In genomic region chr3:41216422-41216821, GRCh38 we compare ENCODE assay signal across 25 cellular contexts.
"Had no signal": no experiment of that assay in that cellular context is flagged by ENCODE, and none has a peak within 500 bp of the region (broad histone marks: within the 10 kb centered on the region; RNA-seq: fewer than 3 reads in every experiment).

No MANE protein-coding gene starts in this region.

- H3K9me3 ChIP-seq: esophagus muscularis mucosa, gastroesophageal sphincter, left ventricle myocardium inferior, prostate gland, right atrium auricular region, suprapubic skin, thyroid gland had no signal

- H3K4me3 Mint-ChIP-seq: dendritic cell treated with granulocyte-macrophage colony-stimulating factor and Interleukin-4, amounts not matched to agents 40 ng/mL and 50 ng/mL, for 4 days; nephron progenitor cell; type B pancreatic cell had no signal

- H3K4me3 ChIP-seq: esophagus muscularis mucosa, gastroesophageal sphincter, left ventricle myocardium inferior, lung, prostate gland, right atrium auricular region, suprapubic skin, thyroid gland had no signal

- H3K27ac Mint-ChIP-seq: dendritic cell treated with granulocyte-macrophage colony-stimulating factor and Interleukin-4, amounts not matched to agents 40 ng/mL and 50 ng/mL, for 4 days; type B pancreatic cell had no signal

- ATAC-seq: effector memory CD8-positive, alpha-beta T cell; gastroesophageal sphincter; stimulated activated naive CD8-positive, alpha-beta T cell treated with anti-CD3 and anti-CD28 coated beads, Interleukin-15, Interleukin-2, amounts not matched to agents 100 U/mL and 50 U/mL, for 24 hours had no signal

- H3K27me3 ChIP-seq: esophagus muscularis mucosa, gastroesophageal sphincter, right atrium auricular region, suprapubic skin, thyroid gland had no signal

- H3K27me3 Mint-ChIP-seq: dendritic cell treated with granulocyte-macrophage colony-stimulating factor and Interleukin-4, amounts not matched to agents 40 ng/mL and 50 ng/mL, for 4 days; effector memory CD8-positive, alpha-beta T cell; type B pancreatic cell had no signal

- H3K9me3 Mint-ChIP-seq: dendritic cell treated with granulocyte-macrophage colony-stimulating factor and Interleukin-4, amounts not matched to agents 40 ng/mL and 50 ng/mL, for 4 days; effector memory CD8-positive, alpha-beta T cell; immature natural killer cell; stimulated activated effector memory CD8-positive, alpha-beta T cell treated with anti-CD3 and anti-CD28 coated beads, Interleukin-12 subunit alpha, Interleukin-12 subunit beta, amount 100 ng/mL, for 72 hours had no signal

- FAIRE-seq: colon, keratinocyte, small intestine, urothelium cell line had no signal

- H3K4me1 ChIP-seq: prostate gland had no signal

- H3K36me3 Mint-ChIP-seq: immature natural killer cell had no signal

- H3K27ac ChIP-seq: epithelial cell of prostate, esophagus muscularis mucosa, gastroesophageal sphincter, left ventricle myocardium inferior, parathyroid adenoma, prostate gland, right atrium auricular region, suprapubic skin, thyroid gland had no signal

- H3K36me3 ChIP-seq: esophagus muscularis mucosa, gastroesophageal sphincter, left ventricle myocardium inferior, prostate gland, right atrium auricular region, suprapubic skin, thyroid gland had no signal

- DNase-seq: effector memory CD8-positive, alpha-beta T cell; glutamatergic neuron; immature natural killer cell; left ventricle myocardium inferior; midbrain; nephron progenitor cell; small intestine; stimulated activated CD4-positive, alpha-beta T cell treated with anti-CD3 and anti-CD28 coated beads, Interleukin-4, amount 100 ng/mL, for 1 hour; stimulated activated CD8-positive, alpha-beta memory T cell treated with anti-CD3 and anti-CD28 coated beads, Interleukin-4, amount 100 ng/mL, for 48 hours; stimulated activated naive CD8-positive, alpha-beta T cell treated with anti-CD3 and anti-CD28 coated beads, Interleukin-15, Interleukin-2, amounts not matched to agents 100 U/mL and 50 U/mL, for 24 hours; thyroid gland had no signal
